In the genomic region with DNA sequence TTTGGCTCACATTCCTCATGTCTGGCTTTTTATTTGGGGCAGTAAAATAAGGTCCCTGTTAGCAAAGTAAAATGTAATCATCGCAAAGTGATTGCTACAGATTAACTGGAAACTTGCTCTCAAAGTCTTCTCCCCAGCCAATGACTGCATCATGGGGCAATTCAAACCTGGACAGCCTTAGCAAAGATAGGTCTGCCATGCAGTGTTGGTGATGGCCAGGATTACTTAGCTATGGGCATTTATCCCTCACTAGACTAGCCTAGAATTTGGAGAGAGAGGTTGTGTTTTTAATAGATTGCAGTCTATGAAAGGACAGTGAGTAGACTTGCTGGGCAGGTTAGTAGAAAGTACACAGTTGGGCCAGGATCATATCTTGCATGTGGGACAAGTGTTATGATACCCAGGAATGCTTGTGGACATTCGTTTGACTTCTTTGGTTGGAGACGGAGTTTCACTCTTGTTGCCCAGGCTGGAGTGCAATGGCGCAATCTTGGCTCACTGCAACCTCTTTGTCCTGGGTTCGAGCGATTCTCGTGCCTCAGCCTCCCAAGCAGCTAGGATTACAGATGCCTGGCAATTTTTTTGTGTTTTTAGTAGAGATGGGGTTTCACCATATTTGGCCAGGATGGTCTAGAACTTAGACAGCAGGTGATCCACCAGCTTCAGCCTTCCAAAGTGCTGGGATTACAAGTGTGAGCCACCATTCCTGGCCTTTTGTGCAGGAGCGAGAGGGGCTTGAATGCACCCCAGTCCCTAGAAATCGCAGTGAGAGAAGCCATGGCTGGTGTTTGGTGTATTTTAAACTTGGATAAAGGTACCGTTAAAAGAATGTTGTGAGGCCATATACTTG, we compare ENCODE assay signal across 1 cellular context.
TF ChIP-seq lines count a peak whose summit lies in the region.

No MANE protein-coding gene starts in this region.

TF ChIP-seq in HCT116, 20 proteins besides CTCF, POLR2A, EP300 and RAD21:
- TF ChIP-seq YY1 (IDR thresholded peaks at IDR 0.05; ENCODE audit: extremely low read depth, insufficient replicate concordance, low read depth, low read length) (no peak), EGR1 (IDR thresholded peaks at IDR 0.05; ENCODE audit: low read depth) (no peak), ELF1 (IDR thresholded peaks at IDR 0.05; ENCODE audit: borderline replicate concordance, low read depth) (no peak), POLR2AphosphoS5 (IDR thresholded peaks at IDR 0.05; ENCODE audit: low read depth, low read length) (peak; percentile 42), SRF (IDR thresholded peaks at IDR 0.05; ENCODE audit: low read depth) (no peak)
- TF ChIP-seq, protein P1, sequence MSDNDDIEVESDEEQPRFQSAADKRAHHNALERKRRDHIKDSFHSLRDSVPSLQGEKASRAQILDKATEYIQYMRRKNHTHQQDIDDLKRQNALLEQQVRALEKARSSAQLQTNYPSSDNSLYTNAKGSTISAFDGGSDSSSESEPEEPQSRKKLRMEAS (IDR thresholded peaks at IDR 0.05) = no peak
